ENCODE assay signal across 24 cellular contexts in the genomic region with DNA sequence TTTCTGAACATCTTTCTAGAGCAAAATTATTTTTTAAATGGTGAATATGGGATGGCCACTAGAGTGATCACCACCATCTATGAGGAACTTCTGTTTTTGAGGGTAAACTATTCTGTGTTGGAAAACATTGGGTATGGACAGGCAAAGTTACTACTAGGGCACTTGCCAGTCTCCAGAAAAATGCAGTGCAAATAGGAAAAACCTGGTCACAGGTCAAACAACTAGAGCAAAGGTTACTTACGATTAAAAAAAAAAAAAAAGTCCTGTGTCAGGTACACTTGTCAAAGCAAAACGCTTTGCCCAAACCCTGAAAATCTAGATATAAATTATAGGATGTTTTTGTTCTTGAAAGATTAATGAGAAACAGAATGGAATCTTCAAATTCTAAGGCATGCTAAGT.
DNase-seq lines count a peak whose midpoint lies in the region; ATAC-seq and TF ChIP-seq lines count a peak whose summit lies in the region.
"Had no signal": no experiment of that assay in that cellular context is flagged by ENCODE, and none has a peak within 500 bp of the region (broad histone marks: within the 10 kb centered on the region; RNA-seq: fewer than 3 reads in every experiment).

No MANE protein-coding gene starts in this region.

- TF ChIP-seq CTCF in OCI-LY3 (IDR thresholded peaks at IDR 0.05; ENCODE audit: low read depth, low read length) = no peak

- no peak overlapping the region for H3K4me2 ChIP-seq in OCI-LY3 (ENCODE audit: low read length)
- H3K4me2 ChIP-seq: BLaER1 had no signal

- H3K79me2 ChIP-seq in OCI-LY3 (ENCODE audit: low read length) = no peaks in the 10 kb centered on the region

- no peaks in the 10 kb centered on the region for H3K9me3 ChIP-seq in OCI-LY3 (ENCODE audit: insufficient read depth, low read length)
- H3K9me3 ChIP-seq: BE2C, BLaER1 had no signal

- H2AFZ ChIP-seq in OCI-LY3 (ENCODE audit: low read depth, low read length) = 0 out of 2 replicates have a peak overlapping the region, but pooled peaks have one; percentile 9

- ATAC-seq in left lobe of liver = peak; percentile 73
- no peak for ATAC-seq in HG03565 (IDR thresholded peaks at IDR 0.05; ENCODE audit: unreplicated experiment)
- ATAC-seq: GM12878 had no signal

- H3K27me3 ChIP-seq in OCI-LY3 (ENCODE audit: low read depth, low read length) = no peaks in the 10 kb centered on the region
- H3K27me3 ChIP-seq: BE2C, BLaER1 had no signal

- no peaks in the 10 kb centered on the region for H3K4me1 ChIP-seq in OCI-LY3 (ENCODE audit: low read length)
- H3K4me1 ChIP-seq: BE2C, BLaER1 had no signal

- no peak overlapping the region for H3K4me3 ChIP-seq in OCI-LY3 (ENCODE audit: low read length)
- H3K4me3 ChIP-seq: BLaER1, GM12878 had no signal

- no peak overlapping the region for H3K27ac ChIP-seq in OCI-LY3 (ENCODE audit: low read length)
- H3K27ac ChIP-seq in caudate nucleus (ENCODE audit: low read depth, low read length) = peak overlapping the region; percentile 48
- peak overlapping the region; percentile 62 for H3K27ac ChIP-seq in temporal lobe (ENCODE audit: low read depth, low read length)
- H3K27ac ChIP-seq: BLaER1 had no signal

- H4K20me1 ChIP-seq in OCI-LY3 (ENCODE audit: insufficient read depth, low read length) = no peaks in the 10 kb centered on the region
- H4K20me1 ChIP-seq: BLaER1 had no signal

- H3K36me3 ChIP-seq in OCI-LY3 (replicated peaks; ENCODE audit: low read depth, low read length) = no peaks in the 10 kb centered on the region
- H3K36me3 ChIP-seq: BE2C, BLaER1 had no signal

- no peak overlapping the region for H3K9ac ChIP-seq in OCI-LY3 (ENCODE audit: low read length)
- H3K9ac ChIP-seq: BLaER1 had no signal

- no peak for DNase-seq in caudate nucleus (lab: John Stamatoyannopoulos, UW)
- DNase-seq in left lobe of liver (ENCODE audit: low spot score) = no peak
- DNase-seq in NCI-H2227 treated with DMSO at 0.1 percent for 48 hours (lab: John Stamatoyannopoulos, UW) = no peak
- no peak for DNase-seq in T-helper 1 cell
- DNase-seq: 8988T; ACHN; BE2C; C1 segment of cervical spinal cord; CD4-positive, alpha-beta memory T cell; CD4-positive, CD25-positive, alpha-beta regulatory T cell; CD8-positive, alpha-beta memory T cell; COR-L47; DMS 273 treated with DMSO at 0.1 percent for 48 hours; DMS153; DMS53; DMS79; DND-41; EL; GDM1 had no signal
